In the genomic region with DNA sequence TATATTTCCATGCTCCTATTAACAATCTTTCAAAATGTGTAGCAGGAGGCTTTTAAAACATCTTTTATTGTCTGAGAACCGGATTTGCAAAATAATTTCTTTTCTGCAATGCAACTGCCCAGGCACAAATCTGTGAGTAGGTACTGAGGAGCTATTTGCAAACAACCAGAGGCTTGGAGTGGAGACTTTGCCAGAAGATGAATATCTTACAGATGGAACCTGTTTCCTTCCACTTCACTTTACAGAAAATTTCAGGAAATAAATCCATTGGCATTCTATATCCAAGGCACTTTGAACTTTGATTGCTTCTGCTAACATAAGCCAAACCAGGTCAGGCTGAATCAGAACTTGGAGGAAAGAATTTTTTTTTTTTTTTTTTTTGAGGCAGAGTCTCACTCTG, we compare ENCODE assay signal across 23 cellular contexts.
"Had no signal": no experiment of that assay in that cellular context is flagged by ENCODE, and none has a peak within 500 bp of the region (broad histone marks: within the 10 kb centered on the region; RNA-seq: fewer than 3 reads in every experiment).

No MANE protein-coding gene starts in this region.

- ATAC-seq: activated CD4-positive, alpha-beta T cell treated with anti-CD3 and anti-CD28 coated beads for 36 hours; activated T-cell treated with anti-CD3 and anti-CD28 coated beads, Interleukin-2, amount 50 U/mL, for 4 hours; body of pancreas; left lung; natural killer cell; stimulated activated naive CD8-positive, alpha-beta T cell treated with anti-CD3 and anti-CD28 coated beads, Interleukin-15, Interleukin-2, amounts not matched to agents 100 U/mL and 50 U/mL, for 24 hours had no signal

- H3K9me3 Mint-ChIP-seq: activated T-helper 2 cell treated with anti-CD3 and anti-CD28 coated beads, Interferon-gamma antibody, Interleukin-2, Interleukin-4, amounts not matched to agents 10 μg/mL and 5 μg/mL and 100 μg/mL, durations not matched to agents 14 hours and 24 hours and 36 hours had no signal

- H3K27ac Mint-ChIP-seq: activated B cell treated with CpG ODN at 0.5 μM for 24 hours; activated T-helper 2 cell treated with anti-CD3 and anti-CD28 coated beads, Interferon-gamma antibody, Interleukin-2, Interleukin-4, amounts not matched to agents 10 μg/mL and 5 μg/mL and 100 μg/mL, durations not matched to agents 14 hours and 24 hours and 36 hours; dendritic cell treated with granulocyte-macrophage colony-stimulating factor and Interleukin-4, amounts not matched to agents 40 ng/mL and 50 ng/mL, for 4 days; immature natural killer cell; natural killer cell; progenitor cell of endocrine pancreas had no signal

- H3K79me2 ChIP-seq: hepatocyte had no signal

- H3K4me3 ChIP-seq: body of pancreas, hepatocyte, left lung, sigmoid colon, spleen, upper lobe of left lung had no signal

- H3K4me2 ChIP-seq: hepatocyte had no signal

- H3K36me3 Mint-ChIP-seq: immature natural killer cell had no signal

- H3K4me3 Mint-ChIP-seq: activated B cell treated with CpG ODN at 0.5 μM for 24 hours; activated CD4-positive, alpha-beta T cell treated with anti-CD3 and anti-CD28 coated beads for 36 hours; activated T-cell treated with anti-CD3 and anti-CD28 coated beads, Interleukin-2, amount 50 U/mL, for 4 hours; dendritic cell treated with granulocyte-macrophage colony-stimulating factor and Interleukin-4, amounts not matched to agents 40 ng/mL and 50 ng/mL, for 4 days; immature natural killer cell; natural killer cell had no signal

- H3K4me1 Mint-ChIP-seq: activated B cell treated with CpG ODN at 0.5 μM for 24 hours; activated CD4-positive, alpha-beta T cell treated with anti-CD3 and anti-CD28 coated beads for 36 hours; immature natural killer cell; natural killer cell had no signal

- H3K36me3 ChIP-seq: left lung, sigmoid colon, upper lobe of left lung had no signal

- DNase-seq: activated B cell treated with CpG ODN at 0.5 μM for 24 hours; activated CD4-positive, alpha-beta T cell treated with anti-CD3 and anti-CD28 coated beads for 36 hours; activated CD4-positive, alpha-beta T cell treated with anti-CD3 and anti-CD28 coated beads, Interleukin-2, amount 50 U/mL, for 4 hours; activated CD8-positive, alpha-beta memory T cell treated with anti-CD3 and anti-CD28 coated beads, Interleukin-2, amount 50 U/mL, for 48 hours; activated naive CD4-positive, alpha-beta T cell; activated T-cell treated with anti-CD3 and anti-CD28 coated beads, Interleukin-2, amount 50 U/mL, for 4 hours; body of pancreas; effector CD4-positive, alpha-beta T cell; foreskin melanocyte; immature natural killer cell; left lung; natural killer cell; retina; sigmoid colon; spleen; stimulated activated CD4-positive, alpha-beta T cell treated with anti-CD3 and anti-CD28 coated beads, Interleukin-4, amount 100 ng/mL, for 24 hours; stimulated activated naive CD8-positive, alpha-beta T cell treated with anti-CD3 and anti-CD28 coated beads, Interleukin-15, Interleukin-2, amounts not matched to agents 100 U/mL and 50 U/mL, for 24 hours; T-helper 9 cell; upper lobe of left lung had no signal

- H3K27me3 Mint-ChIP-seq: activated B cell treated with CpG ODN at 0.5 μM for 24 hours; activated CD4-positive, alpha-beta T cell treated with anti-CD3 and anti-CD28 coated beads for 36 hours; dendritic cell treated with granulocyte-macrophage colony-stimulating factor and Interleukin-4, amounts not matched to agents 40 ng/mL and 50 ng/mL, for 4 days; progenitor cell of endocrine pancreas had no signal

- H3K27me3 ChIP-seq: body of pancreas, hepatocyte, left lung, sigmoid colon, spleen, upper lobe of left lung had no signal

- H3K4me1 ChIP-seq: body of pancreas, left lung had no signal

- H3K27ac ChIP-seq: body of pancreas, hepatocyte, left lung, sigmoid colon, spleen, upper lobe of left lung had no signal
